In the genomic region with DNA sequence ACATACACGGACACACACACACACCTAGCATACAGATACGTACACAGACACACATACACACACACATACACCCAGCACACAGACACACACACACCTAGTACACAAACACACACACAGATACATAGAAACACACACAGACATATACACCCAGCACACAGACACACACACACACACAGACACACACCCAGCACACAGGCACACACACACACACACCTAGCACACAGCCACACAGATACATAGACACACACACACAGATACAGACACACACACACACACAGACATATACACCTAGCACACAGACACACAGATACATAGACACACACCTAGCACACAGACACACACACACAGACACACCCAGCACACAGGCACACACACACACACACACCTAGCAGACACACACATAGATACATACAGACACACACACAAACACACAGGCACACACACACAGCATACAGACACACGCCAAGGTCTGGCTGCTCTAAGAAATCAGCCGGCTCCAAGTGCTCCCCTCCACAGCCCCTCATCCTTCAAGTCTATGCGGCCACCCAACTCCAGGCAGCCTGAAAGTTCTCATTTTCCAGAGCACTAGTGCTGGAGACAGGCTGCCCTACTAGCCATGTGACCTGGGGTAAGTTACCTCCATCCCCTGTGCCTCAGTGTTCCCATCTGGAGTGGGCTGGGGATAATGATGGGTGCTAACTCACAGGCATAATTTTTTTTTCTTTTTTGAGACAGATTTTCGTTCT, we compare ENCODE assay signal across 7 cellular contexts. TPM values are rescaled to one million over a fixed set of nuclear protein-coding genes. Genes with fewer than 3 reads are reported as not detected.
A peak's percentile ranks its signal among the peaks of the same experiment; 100 is the strongest.
DNase-seq lines count a peak whose midpoint lies in the region; ATAC-seq and TF ChIP-seq lines count a peak whose summit lies in the region.
"Had no signal": no experiment of that assay in that cellular context is flagged by ENCODE, and none has a peak within 500 bp of the region (broad histone marks: within the 10 kb centered on the region; RNA-seq: fewer than 3 reads in every experiment).

No MANE protein-coding gene starts in this region.

- H3K27me3 Mint-ChIP-seq in activated naive CD8-positive, alpha-beta T cell treated with anti-CD3 and anti-CD28 coated beads, Interleukin-2, amount 10 ng/mL, durations not matched to agents 7 days and 5 days = no peaks in the 10 kb centered on the region
- H3K27me3 Mint-ChIP-seq in activated naive CD8-positive, alpha-beta T cell treated with anti-CD3 and anti-CD28 coated beads for 36 hours = no peaks in the 10 kb centered on the region

- no peak for ATAC-seq in activated naive CD8-positive, alpha-beta T cell treated with anti-CD3 and anti-CD28 coated beads, Interleukin-2, amount 10 ng/mL, durations not matched to agents 7 days and 5 days (ENCODE audit: low read depth)
- no peak for ATAC-seq in heart left ventricle

- POLR2A ChIA-PET in activated naive CD8-positive, alpha-beta T cell treated with anti-CD3 and anti-CD28 coated beads, Interleukin-2, amount 10 ng/mL, durations not matched to agents 7 days and 5 days (lab: Charles Lee) = interaction anchor here (1.1 kb wide), 1 partner anchor 12 kb away, joined by 3 read pairs; no protein-coding TSS in a partner anchor

- TF ChIP-seq POLR2A in uterus (IDR thresholded peaks at IDR 0.05) (no peak), heart left ventricle (IDR thresholded peaks at IDR 0.05) (no peak)

- H3K36me3 ChIP-seq in uterus (no peaks in the 10 kb centered on the region), heart left ventricle (peaks cover 3 to 83% (median 67%) of the 10 kb centered on the region in 9 donors)

- 70 to 87% (median 81%) methylated on average over 6 of the region's 6 CpGs for WGBS in heart left ventricle, 4 donors

- no peaks in the 10 kb centered on the region for H3K27me3 ChIP-seq in uterus
- H3K27me3 ChIP-seq in heart left ventricle = no peaks in the 10 kb centered on the region
- H3K27me3 ChIP-seq: breast epithelium, transverse colon had no signal

- TF ChIP-seq CTCF in uterus (IDR thresholded peaks at IDR 0.05) (no peak), heart left ventricle (IDR thresholded peaks at IDR 0.05) (no peak)

- no peak overlapping the region for H3K4me3 Mint-ChIP-seq in activated naive CD8-positive, alpha-beta T cell treated with anti-CD3 and anti-CD28 coated beads, Interleukin-2, amount 10 ng/mL, durations not matched to agents 7 days and 5 days
- H3K4me3 Mint-ChIP-seq in activated naive CD8-positive, alpha-beta T cell treated with anti-CD3 and anti-CD28 coated beads for 36 hours = no peak overlapping the region

- H3K27ac Mint-ChIP-seq in activated naive CD8-positive, alpha-beta T cell treated with anti-CD3 and anti-CD28 coated beads, Interleukin-2, amount 10 ng/mL, durations not matched to agents 7 days and 5 days = peak overlapping the region; percentile 55
- H3K27ac Mint-ChIP-seq in activated naive CD8-positive, alpha-beta T cell treated with anti-CD3 and anti-CD28 coated beads for 36 hours = no peak overlapping the region

- H3K4me1 Mint-ChIP-seq in activated naive CD8-positive, alpha-beta T cell treated with anti-CD3 and anti-CD28 coated beads, Interleukin-2, amount 10 ng/mL, durations not matched to agents 7 days and 5 days = peaks cover 5% of the 10 kb centered on the region
- H3K4me1 Mint-ChIP-seq in activated naive CD8-positive, alpha-beta T cell treated with anti-CD3 and anti-CD28 coated beads for 36 hours = peaks cover 2% of the 10 kb centered on the region

- peaks cover 5% of the 10 kb centered on the region for H3K36me3 Mint-ChIP-seq in activated naive CD8-positive, alpha-beta T cell treated with anti-CD3 and anti-CD28 coated beads, Interleukin-2, amount 10 ng/mL, durations not matched to agents 7 days and 5 days
- peaks cover 8% of the 10 kb centered on the region for H3K36me3 Mint-ChIP-seq in activated naive CD8-positive, alpha-beta T cell treated with anti-CD3 and anti-CD28 coated beads for 36 hours

- peaks cover 7 to 9% of the 10 kb centered on the region in 2 donors for H3K4me1 ChIP-seq in uterus
- peaks cover 0 to 39% (median 24%) of the 10 kb centered on the region in 12 donors for H3K4me1 ChIP-seq in heart left ventricle

- intact Hi-C loops in uterus (cut with DNase I; ENCODE audit: low total_unique reads) = no loop called here
- intact Hi-C loops in heart left ventricle (cut with DNase I) = loop anchor here in 7 of 10 donors (2.0 to 10.0 kb wide), 6 partner anchors 24 to 75 kb away; partner anchors contain the start of gene THRA (in 2 of the 7)

- H3K9me3 Mint-ChIP-seq in activated naive CD8-positive, alpha-beta T cell treated with anti-CD3 and anti-CD28 coated beads, Interleukin-2, amount 10 ng/mL, durations not matched to agents 7 days and 5 days = no peaks in the 10 kb centered on the region
- H3K9me3 Mint-ChIP-seq in activated naive CD8-positive, alpha-beta T cell treated with anti-CD3 and anti-CD28 coated beads for 36 hours = no peaks in the 10 kb centered on the region

- H3K9me3 ChIP-seq in uterus (no peaks in the 10 kb centered on the region), heart left ventricle (no peaks in the 10 kb centered on the region)
- H3K9me3 ChIP-seq: breast epithelium, transverse colon had no signal

- H3K4me3 ChIP-seq in uterus (no peak overlapping the region), heart left ventricle (no peak overlapping the region)
- H3K4me3 ChIP-seq: breast epithelium, transverse colon had no signal

- H3K27ac ChIP-seq in uterus = peak overlapping the region; percentile 90 to 99
- H3K27ac ChIP-seq in heart left ventricle = peak overlapping the region in 2 of 12 donors; percentile 66 to 99

- no peak for DNase-seq in activated naive CD8-positive, alpha-beta T cell treated with anti-CD3 and anti-CD28 coated beads, Interleukin-2, amount 10 ng/mL, durations not matched to agents 7 days and 5 days
- no peak for DNase-seq in activated naive CD8-positive, alpha-beta T cell treated with anti-CD3 and anti-CD28 coated beads for 36 hours
- DNase-seq in uterus (no peak), heart left ventricle (no peak)
- DNase-seq: midbrain had no signal

RNA-seq across cellular contexts. Expression of gene NR1D1, which starts 13.2 kb away (rescaled TPM):
- total RNA-seq in activated naive CD8-positive, alpha-beta T cell treated with anti-CD3 and anti-CD28 coated beads, Interleukin-2, amount 10 ng/mL, durations not matched to agents 7 days and 5 days = 1 to 10 TPM; 5.0 to 5.8 TPM
- 1 to 10 TPM; 4.8 to 5.8 TPM for total RNA-seq in activated naive CD8-positive, alpha-beta T cell treated with anti-CD3 and anti-CD28 coated beads for 36 hours
- total RNA-seq in uterus = 10 to 100 TPM in 1 of 4 donors, 1 to 10 TPM in 3; 2.0 to 92.1 (median 4.7) TPM
- total RNA-seq in heart left ventricle = 10 to 100 TPM in 6 of 9 donors, 1 to 10 TPM in 3; 5.8 to 36.1 (median 21.8) TPM
- polyA plus RNA-seq in heart left ventricle = 10 to 100 TPM in 1 of 2 donors, 1 to 10 TPM in 1; 6.1 to 20.2 TPM

RNA-seq across cellular contexts. Expression of gene THRA, which starts 24.5 kb away (rescaled TPM):
- 10 to 100 TPM; 19.9 to 20.3 TPM for total RNA-seq in activated naive CD8-positive, alpha-beta T cell treated with anti-CD3 and anti-CD28 coated beads, Interleukin-2, amount 10 ng/mL, durations not matched to agents 7 days and 5 days
- total RNA-seq in activated naive CD8-positive, alpha-beta T cell treated with anti-CD3 and anti-CD28 coated beads for 36 hours = 10 to 100 TPM; 11.4 to 12.1 TPM
- total RNA-seq in uterus (100 to 1,000 TPM in 1 of 4 donors, 10 to 100 TPM in 3; 19.7 to 124 (median 63.1) TPM), heart left ventricle (100 to 1,000 TPM in 1 of 9 donors, 10 to 100 TPM in 8; 63.2 to 105 (median 73.2) TPM)
- polyA plus RNA-seq in heart left ventricle = 10 to 100 TPM; 50.6 to 56.2 TPM

RNA-seq across cellular contexts. Expression of gene MED24, which starts 33.0 kb away (rescaled TPM):
- 10 to 100 TPM; 87.0 to 89.9 TPM for total RNA-seq in activated naive CD8-positive, alpha-beta T cell treated with anti-CD3 and anti-CD28 coated beads, Interleukin-2, amount 10 ng/mL, durations not matched to agents 7 days and 5 days
- total RNA-seq in activated naive CD8-positive, alpha-beta T cell treated with anti-CD3 and anti-CD28 coated beads for 36 hours = 100 to 1,000 TPM; 103 to 107 TPM
- 100 to 1,000 TPM in 1 of 4 donors, 10 to 100 TPM in 3; 17.6 to 111 (median 44.7) TPM for total RNA-seq in uterus
- total RNA-seq in heart left ventricle = 10 to 100 TPM; 51.1 to 75.4 (median 58.3) TPM
- 10 to 100 TPM; 52.7 to 61.8 TPM for polyA plus RNA-seq in heart left ventricle

RNA-seq across cellular contexts. Expression of gene MSL1, which starts 34.5 kb away (rescaled TPM):
- total RNA-seq in activated naive CD8-positive, alpha-beta T cell treated with anti-CD3 and anti-CD28 coated beads, Interleukin-2, amount 10 ng/mL, durations not matched to agents 7 days and 5 days = 100 to 1,000 TPM; 107 to 110 TPM
- total RNA-seq in activated naive CD8-positive, alpha-beta T cell treated with anti-CD3 and anti-CD28 coated beads for 36 hours = 10 to 100 TPM; 62.7 to 66.7 TPM
- 100 to 1,000 TPM in 1 of 4 donors, 10 to 100 TPM in 3; 51.0 to 151 (median 77.6) TPM for total RNA-seq in uterus
- 10 to 100 TPM; 32.0 to 54.1 (median 45.1) TPM for total RNA-seq in heart left ventricle
- 10 to 100 TPM; 32.2 to 54.7 TPM for polyA plus RNA-seq in heart left ventricle

RNA-seq across cellular contexts. Expression of gene CASC3, which starts 53.1 kb away (rescaled TPM):
- total RNA-seq in activated naive CD8-positive, alpha-beta T cell treated with anti-CD3 and anti-CD28 coated beads, Interleukin-2, amount 10 ng/mL, durations not matched to agents 7 days and 5 days = 100 to 1,000 TPM; 100 to 101 TPM
- 10 to 100 TPM; 74.5 to 77.0 TPM for total RNA-seq in activated naive CD8-positive, alpha-beta T cell treated with anti-CD3 and anti-CD28 coated beads for 36 hours
- 100 to 1,000 TPM in 2 of 4 donors, 10 to 100 TPM in 2; 33.2 to 166 (median 91.3) TPM for total RNA-seq in uterus
- total RNA-seq in heart left ventricle = 10 to 100 TPM; 26.5 to 54.3 (median 42.2) TPM
- polyA plus RNA-seq in heart left ventricle = 10 to 100 TPM; 27.9 to 33.4 TPM
